Comparison of ENCODE assay signal across 17 cellular contexts in the genomic region with DNA sequence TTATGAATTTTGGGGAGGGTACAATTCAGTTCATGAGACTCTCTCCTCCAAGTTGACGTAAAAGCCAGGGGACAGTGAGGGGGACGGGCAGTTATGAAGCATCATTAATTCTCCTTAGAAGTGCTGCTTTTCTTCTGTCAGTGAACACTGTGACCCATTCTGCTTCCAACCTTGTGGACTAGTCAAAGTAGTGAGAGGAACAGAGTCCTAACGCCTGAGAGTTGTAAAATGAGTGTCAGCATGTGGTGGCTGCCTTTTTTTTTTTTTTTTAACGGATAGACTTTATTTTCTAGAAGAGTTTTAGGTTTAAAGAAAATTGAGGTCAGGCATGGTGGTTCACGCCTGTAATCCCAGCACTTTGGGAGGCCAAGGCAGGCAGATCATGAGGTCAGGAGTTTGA.
"Had no signal": no experiment of that assay in that cellular context is flagged by ENCODE, and none has a peak within 500 bp of the region (broad histone marks: within the 10 kb centered on the region; RNA-seq: fewer than 3 reads in every experiment).

No MANE protein-coding gene starts in this region.

- H3K4me3 ChIP-seq: colonic mucosa, hepatocyte, lung, right atrium auricular region, smooth muscle cell had no signal

- DNase-seq: colonic mucosa; dermis blood vessel endothelial cell; foreskin melanocyte; head of caudate nucleus; left colon; left ventricle myocardium superior; mesendoderm; naive B cell; posterior cingulate gyrus; stimulated activated CD4-positive, alpha-beta T cell treated with anti-CD3 and anti-CD28 coated beads, Interleukin-2, amount 100 ng/mL, for 48 hours; stimulated activated naive CD4-positive, alpha-beta T cell treated with Interleukin-2 at 50 U/mL for 16 hours; trophoblast cell had no signal

- FAIRE-seq: urothelium cell line had no signal

- H3K4me1 ChIP-seq: colonic mucosa, right atrium auricular region had no signal

- H3K9me3 ChIP-seq: colonic mucosa had no signal

- H3K27me3 ChIP-seq: colonic mucosa, hepatocyte, right atrium auricular region had no signal

- ATAC-seq: left colon, left ventricle myocardium superior had no signal

- H3K27ac ChIP-seq: colonic mucosa, hepatocyte, right atrium auricular region had no signal

- H3K27me3 Mint-ChIP-seq: naive B cell had no signal

- H3K4me3 Mint-ChIP-seq: naive B cell had no signal
